ENCODE assay signal across 8 cellular contexts in the genomic region with DNA sequence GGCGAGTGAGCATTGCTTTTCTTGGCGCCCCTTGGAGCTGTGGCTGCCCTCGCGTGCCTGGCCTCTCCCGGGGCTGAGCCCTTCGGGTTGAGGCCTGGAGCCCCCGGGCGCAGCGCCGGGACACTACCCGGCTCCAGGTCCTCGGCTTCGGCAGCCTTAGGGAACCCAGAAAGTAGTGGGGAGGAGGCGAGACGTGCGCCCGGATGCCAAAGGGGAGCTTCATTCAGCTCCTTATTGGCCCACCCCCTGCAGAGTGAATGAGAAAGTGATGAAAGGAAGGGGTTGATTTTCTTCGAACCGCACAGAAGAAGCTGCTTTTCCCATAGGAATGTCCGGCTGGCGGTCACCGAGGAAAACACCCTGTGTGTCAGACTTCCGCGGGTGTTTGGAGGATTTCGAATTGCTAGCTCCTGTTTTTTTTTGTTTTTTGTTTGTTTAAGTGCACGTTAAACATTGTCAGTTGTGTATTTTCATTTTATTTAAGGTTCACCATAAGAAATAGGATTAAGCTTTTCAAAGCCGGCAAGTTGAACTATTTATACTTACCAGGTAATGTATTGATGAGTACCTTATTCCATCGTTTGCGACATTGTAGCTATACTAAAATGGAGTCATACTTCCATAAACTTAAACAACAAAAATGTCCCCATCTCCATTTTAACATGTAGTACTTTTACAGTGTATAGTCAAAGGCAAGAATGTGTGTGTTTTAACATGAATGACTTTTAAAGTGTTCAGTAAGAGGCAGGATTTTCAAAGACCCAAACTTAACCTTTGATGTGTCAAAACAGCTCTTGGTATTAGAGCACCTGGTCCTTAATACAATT. TPM values are rescaled to one million over a fixed set of nuclear protein-coding genes. Genes with fewer than 3 reads are reported as not detected.
DNase-seq lines count a peak whose midpoint lies in the region; ATAC-seq and TF ChIP-seq lines count a peak whose summit lies in the region.

No MANE protein-coding gene starts in this region.

- H3K4me3 ChIP-seq in cardiac muscle cell = peak overlapping the region; percentile 64

- peaks cover 45% of the 10 kb centered on the region for H3K4me1 Mint-ChIP-seq in activated T-cell treated with anti-CD3 and anti-CD28 coated beads, Interleukin-2, amount 50 U/mL, for 24 hours (ENCODE audit: low read depth)

- peak; percentile 14 for ATAC-seq in HG02623 (IDR thresholded peaks at IDR 0.05; ENCODE audit: unreplicated experiment)
- ATAC-seq in activated naive CD4-positive, alpha-beta T cell treated with anti-CD3 and anti-CD28 coated beads, Interleukin-2, amount 50 U/mL, for 72 hours = peak; percentile 19 to 21

- no peaks in the 10 kb centered on the region for H3K27me3 ChIP-seq in cardiac muscle cell

- peak overlapping the region; percentile 99 for H3K27ac ChIP-seq in cardiac muscle cell

- H3K9me3 ChIP-seq in cardiac muscle cell (ENCODE audit: low read depth) = no peaks in the 10 kb centered on the region

- peak overlapping the region; percentile 98 for H3K27ac Mint-ChIP-seq in activated T-cell treated with anti-CD3 and anti-CD28 coated beads, Interleukin-2, amount 50 U/mL, for 24 hours
- H3K27ac Mint-ChIP-seq in activated naive CD4-positive, alpha-beta T cell treated with anti-CD3 and anti-CD28 coated beads, Interleukin-2, amount 50 U/mL, for 72 hours = peak overlapping the region; percentile 99

- no peaks in the 10 kb centered on the region for H3K9me3 Mint-ChIP-seq in activated T-cell treated with anti-CD3 and anti-CD28 coated beads, Interleukin-2, amount 50 U/mL, for 24 hours
- H3K9me3 Mint-ChIP-seq in activated naive CD4-positive, alpha-beta T cell treated with anti-CD3 and anti-CD28 coated beads, Interleukin-2, amount 50 U/mL, for 72 hours = no peaks in the 10 kb centered on the region

- H3K36me3 Mint-ChIP-seq in activated T-cell treated with anti-CD3 and anti-CD28 coated beads, Interleukin-2, amount 50 U/mL, for 24 hours (ENCODE audit: low read depth) = peaks cover 46% of the 10 kb centered on the region
- peaks cover 45 to 47% of the 10 kb centered on the region in 2 donors for H3K36me3 Mint-ChIP-seq in activated naive CD4-positive, alpha-beta T cell treated with anti-CD3 and anti-CD28 coated beads, Interleukin-2, amount 50 U/mL, for 72 hours

- no peak for DNase-seq in activated T-cell treated with anti-CD3 and anti-CD28 coated beads, Interleukin-2, amount 50 U/mL, for 24 hours
- DNase-seq in activated T-cell treated with anti-CD3 and anti-CD28 coated beads, Interleukin-2, amount 50 U/mL, for 48 hours = no peak
- peak; percentile 60 for DNase-seq in NCI-H128 (lab: John Stamatoyannopoulos, UW; ENCODE audit: unreplicated experiment)
- peak in 1 of 2 donors; percentile 48 for DNase-seq in activated naive CD4-positive, alpha-beta T cell treated with anti-CD3 and anti-CD28 coated beads, Interleukin-2, amount 50 U/mL, for 72 hours (ENCODE audit: low spot score in 2 of 2)
- DNase-seq in cardiac muscle cell (ENCODE audit: low read depth in 1 of 2, low spot score in 1 of 2) = peak in 1 of 2 donors; percentile 85
- peak in 6 of 10 donors; percentile 18 to 88 (median 30) for DNase-seq in posterior cingulate gyrus
- DNase-seq in NCI-H2171 treated with DMSO at 0.1 percent for 48 hours (lab: John Stamatoyannopoulos, UW) = no peak

- intact Hi-C loops in posterior cingulate gyrus (cut with DNase I) = loop anchor here (5.0 kb wide), 1 partner anchor 123 kb away; no protein-coding TSS in a partner anchor

- peaks cover 12% of the 10 kb centered on the region for H3K4me1 ChIP-seq in cardiac muscle cell (ENCODE audit: low read depth)

- no peaks in the 10 kb centered on the region for H3K27me3 Mint-ChIP-seq in activated T-cell treated with anti-CD3 and anti-CD28 coated beads, Interleukin-2, amount 50 U/mL, for 24 hours

- H3K36me3 ChIP-seq in cardiac muscle cell = peaks cover 26% of the 10 kb centered on the region

- TF ChIP-seq CTCF in cardiac muscle cell (IDR thresholded peaks at IDR 0.05; ENCODE audit: low read depth, low read length) = no peak

- peak overlapping the region; percentile 94 for H3K4me3 Mint-ChIP-seq in activated T-cell treated with anti-CD3 and anti-CD28 coated beads, Interleukin-2, amount 50 U/mL, for 24 hours

RNA-seq across cellular contexts. Expression of gene EIF4G2, which starts 0.9 kb away (rescaled TPM):
- 100 to 1,000 TPM; 462 to 846 TPM for total RNA-seq in activated naive CD4-positive, alpha-beta T cell treated with anti-CD3 and anti-CD28 coated beads, Interleukin-2, amount 50 U/mL, for 72 hours
- total RNA-seq in cardiac muscle cell = 384 and 462 TPM in 2 replicates
- polyA plus RNA-seq in cardiac muscle cell = 546 and 584 TPM in 2 replicates

RNA-seq across cellular contexts. Expression of gene ZBED5, which starts 48.3 kb away (rescaled TPM):
- 10 to 100 TPM; 41.2 to 43.6 TPM for total RNA-seq in activated naive CD4-positive, alpha-beta T cell treated with anti-CD3 and anti-CD28 coated beads, Interleukin-2, amount 50 U/mL, for 72 hours
- total RNA-seq in cardiac muscle cell = 36.2 and 37.7 TPM in 2 replicates
- polyA plus RNA-seq in cardiac muscle cell = 70.7 and 76.6 TPM in 2 replicates

RNA-seq across cellular contexts. Expression of gene CTR9, which starts 58.5 kb away (rescaled TPM):
- 10 to 100 TPM; 23.9 to 43.6 TPM for total RNA-seq in activated naive CD4-positive, alpha-beta T cell treated with anti-CD3 and anti-CD28 coated beads, Interleukin-2, amount 50 U/mL, for 72 hours
- 19.7 and 23.2 TPM in 2 replicates for total RNA-seq in cardiac muscle cell
- 35.9 and 37.3 TPM in 2 replicates for polyA plus RNA-seq in cardiac muscle cell

Comparison
In these comparisons a context has a peak if more than half of its experiments do, and no peak if none do; other contexts are left out.
1. DNase-seq: peak in NCI-H128 (single experiment) and posterior cingulate gyrus (6 of 10); none in activated T-cell treated with anti-CD3 and anti-CD28 coated beads, Interleukin-2, amount 50 U/mL, for 24 hours (single experiment), activated T-cell treated with anti-CD3 and anti-CD28 coated beads, Interleukin-2, amount 50 U/mL, for 48 hours (0 of 2) and NCI-H2171 treated with DMSO at 0.1 percent for 48 hours (single experiment).